In genomic region chr2:215790548-215791421, GRCh38 we compare ENCODE assay signal across 2 cellular contexts.
TF ChIP-seq lines count a peak whose summit lies in the region.

No MANE protein-coding gene starts in this region.

TF ChIP-seq in K562, 482 proteins besides CTCF, POLR2A, EP300 and RAD21:
- 0 out of 4 replicates have a peak, but pooled peaks of 1 of the 2 experiments have one; percentile 19 for TF ChIP-seq UBTF (IDR thresholded peaks at IDR 0.05; ENCODE audit: borderline replicate concordance in 1 of 2, low read depth in 2 of 2, low read length in 2 of 2)
- no peak for TF ChIP-seq ZNF143 (CRISPR knock-in tag; IDR thresholded peaks at IDR 0.05)

TF ChIP-seq in SK-N-SH, 30 proteins besides CTCF, POLR2A, EP300 and RAD21:
- TF ChIP-seq EZH2phosphoT487 (IDR thresholded peaks at IDR 0.05; ENCODE audit: borderline replicate concordance, low read depth) (no peak), POLR2AphosphoS5 (IDR thresholded peaks at IDR 0.05; ENCODE audit: low read depth, low read length) (no peak), GABPA (IDR thresholded peaks at IDR 0.05; ENCODE audit: low read depth) (no peak), ZBTB33 (IDR thresholded peaks at IDR 0.05; ENCODE audit: borderline replicate concordance, low read depth) (no peak), JUND (IDR thresholded peaks at IDR 0.05) (no peak), FOXM1 (IDR thresholded peaks at IDR 0.05; ENCODE audit: low read depth) (no peak), TCF12 (IDR thresholded peaks at IDR 0.05) (no peak), ELF1 (IDR thresholded peaks at IDR 0.05) (no peak), MXI1 (IDR thresholded peaks at IDR 0.05; ENCODE audit: low read depth, low read length) (no peak), FOXJ3 (CRISPR knock-in tag; IDR thresholded peaks at IDR 0.05) (no peak), RXRA (IDR thresholded peaks at IDR 0.05; ENCODE audit: borderline replicate concordance, low read depth) (no peak), YY1 (IDR thresholded peaks at IDR 0.05; ENCODE audit: low read depth) (no peak), SMC3 (IDR thresholded peaks at IDR 0.05; ENCODE audit: low read depth, low read length) (no peak), USF2 (IDR thresholded peaks at IDR 0.05; ENCODE audit: borderline replicate concordance, low read depth, low read length) (no peak), PBX3 (IDR thresholded peaks at IDR 0.05) (no peak)
- TF ChIP-seq, protein P1, sequence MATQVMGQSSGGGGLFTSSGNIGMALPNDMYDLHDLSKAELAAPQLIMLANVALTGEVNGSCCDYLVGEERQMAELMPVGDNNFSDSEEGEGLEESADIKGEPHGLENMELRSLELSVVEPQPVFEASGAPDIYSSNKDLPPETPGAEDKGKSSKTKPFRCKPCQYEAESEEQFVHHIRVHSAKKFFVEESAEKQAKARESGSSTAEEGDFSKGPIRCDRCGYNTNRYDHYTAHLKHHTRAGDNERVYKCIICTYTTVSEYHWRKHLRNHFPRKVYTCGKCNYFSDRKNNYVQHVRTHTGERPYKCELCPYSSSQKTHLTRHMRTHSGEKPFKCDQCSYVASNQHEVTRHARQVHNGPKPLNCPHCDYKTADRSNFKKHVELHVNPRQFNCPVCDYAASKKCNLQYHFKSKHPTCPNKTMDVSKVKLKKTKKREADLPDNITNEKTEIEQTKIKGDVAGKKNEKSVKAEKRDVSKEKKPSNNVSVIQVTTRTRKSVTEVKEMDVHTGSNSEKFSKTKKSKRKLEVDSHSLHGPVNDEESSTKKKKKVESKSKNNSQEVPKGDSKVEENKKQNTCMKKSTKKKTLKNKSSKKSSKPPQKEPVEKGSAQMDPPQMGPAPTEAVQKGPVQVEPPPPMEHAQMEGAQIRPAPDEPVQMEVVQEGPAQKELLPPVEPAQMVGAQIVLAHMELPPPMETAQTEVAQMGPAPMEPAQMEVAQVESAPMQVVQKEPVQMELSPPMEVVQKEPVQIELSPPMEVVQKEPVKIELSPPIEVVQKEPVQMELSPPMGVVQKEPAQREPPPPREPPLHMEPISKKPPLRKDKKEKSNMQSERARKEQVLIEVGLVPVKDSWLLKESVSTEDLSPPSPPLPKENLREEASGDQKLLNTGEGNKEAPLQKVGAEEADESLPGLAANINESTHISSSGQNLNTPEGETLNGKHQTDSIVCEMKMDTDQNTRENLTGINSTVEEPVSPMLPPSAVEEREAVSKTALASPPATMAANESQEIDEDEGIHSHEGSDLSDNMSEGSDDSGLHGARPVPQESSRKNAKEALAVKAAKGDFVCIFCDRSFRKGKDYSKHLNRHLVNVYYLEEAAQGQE (IDR thresholded peaks at IDR 0.05; ENCODE audit: low read depth, low read length): no peak
- TF ChIP-seq, protein P2, sequence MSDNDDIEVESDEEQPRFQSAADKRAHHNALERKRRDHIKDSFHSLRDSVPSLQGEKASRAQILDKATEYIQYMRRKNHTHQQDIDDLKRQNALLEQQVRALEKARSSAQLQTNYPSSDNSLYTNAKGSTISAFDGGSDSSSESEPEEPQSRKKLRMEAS (IDR thresholded peaks at IDR 0.05; ENCODE audit: low read depth): no peak
- TF ChIP-seq, protein P3, sequence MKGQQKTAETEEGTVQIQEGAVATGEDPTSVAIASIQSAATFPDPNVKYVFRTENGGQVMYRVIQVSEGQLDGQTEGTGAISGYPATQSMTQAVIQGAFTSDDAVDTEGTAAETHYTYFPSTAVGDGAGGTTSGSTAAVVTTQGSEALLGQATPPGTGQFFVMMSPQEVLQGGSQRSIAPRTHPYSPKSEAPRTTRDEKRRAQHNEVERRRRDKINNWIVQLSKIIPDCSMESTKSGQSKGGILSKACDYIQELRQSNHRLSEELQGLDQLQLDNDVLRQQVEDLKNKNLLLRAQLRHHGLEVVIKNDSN (IDR thresholded peaks at IDR 0.05; ENCODE audit: borderline replicate concordance, low read depth): no peak
- TF ChIP-seq, protein P4, sequence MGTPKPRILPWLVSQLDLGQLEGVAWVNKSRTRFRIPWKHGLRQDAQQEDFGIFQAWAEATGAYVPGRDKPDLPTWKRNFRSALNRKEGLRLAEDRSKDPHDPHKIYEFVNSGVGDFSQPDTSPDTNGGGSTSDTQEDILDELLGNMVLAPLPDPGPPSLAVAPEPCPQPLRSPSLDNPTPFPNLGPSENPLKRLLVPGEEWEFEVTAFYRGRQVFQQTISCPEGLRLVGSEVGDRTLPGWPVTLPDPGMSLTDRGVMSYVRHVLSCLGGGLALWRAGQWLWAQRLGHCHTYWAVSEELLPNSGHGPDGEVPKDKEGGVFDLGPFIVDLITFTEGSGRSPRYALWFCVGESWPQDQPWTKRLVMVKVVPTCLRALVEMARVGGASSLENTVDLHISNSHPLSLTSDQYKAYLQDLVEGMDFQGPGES (IDR thresholded peaks at IDR 0.05; ENCODE audit: low read depth, low read length): no peak
